ENCODE assay signal across 18 cellular contexts in the genomic region with DNA sequence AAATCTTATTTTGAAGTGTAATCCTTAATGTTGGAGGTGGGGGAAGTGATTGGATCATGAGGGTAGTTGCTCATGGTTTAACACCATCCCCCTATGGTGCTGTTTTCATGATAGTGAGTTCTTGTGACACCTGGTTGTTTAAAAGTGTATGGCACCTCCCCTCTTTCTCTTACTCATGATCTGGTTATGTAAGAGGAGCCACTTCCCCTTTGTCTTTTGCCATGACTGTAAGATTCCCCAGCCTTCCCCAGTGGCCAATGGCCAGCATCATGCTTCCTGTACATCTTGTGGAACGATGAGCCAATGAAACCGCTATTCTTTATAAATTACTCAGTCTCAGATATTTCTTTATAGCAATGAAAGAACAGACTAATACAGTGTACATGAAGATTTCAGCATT. TPM values are rescaled to one million over a fixed set of nuclear protein-coding genes. Genes with fewer than 3 reads are reported as not detected.
DNase-seq lines count a peak whose midpoint lies in the region; ATAC-seq and TF ChIP-seq lines count a peak whose summit lies in the region.
"Had no signal": no experiment of that assay in that cellular context is flagged by ENCODE, and none has a peak within 500 bp of the region (broad histone marks: within the 10 kb centered on the region; RNA-seq: fewer than 3 reads in every experiment).

No MANE protein-coding gene starts in this region.

- dilution Hi-C loops in mammary epithelial cell (cut with HindIII; ENCODE audit: low sequenced_read_pairs), result no loop called here

- H3K79me2 ChIP-seq in mammary epithelial cell (ENCODE audit: insufficient read depth, low read length), result no peaks in the 10 kb centered on the region

- intact Hi-C loops in mammary epithelial cell (cut with micrococcal nuclease), result no loop called here

- TF ChIP-seq CTCF in mammary epithelial cell (conservative IDR thresholded peaks at IDR 0.05 in 1 of 2, IDR thresholded peaks at IDR 0.05 in 1 of 2; ENCODE audit: extremely low read depth in 1 of 2, insufficient read depth in 1 of 2, low read depth in 1 of 2, low read length in 2 of 2), result no peak

- no peaks in the 10 kb centered on the region for H3K36me3 ChIP-seq in mammary epithelial cell (ENCODE audit: insufficient read depth, low read length)
- H3K36me3 ChIP-seq: HAP-1 had no signal

- no peak overlapping the region for H2AFZ ChIP-seq in mammary epithelial cell (ENCODE audit: low read depth, low read length)
- H2AFZ ChIP-seq: PC-9 had no signal

- in situ Hi-C loops in mammary epithelial cell (cut with MboI; ENCODE audit: low sequenced_read_pairs in 2 of 2), result no loop called here

- no peaks in the 10 kb centered on the region for H3K27me3 ChIP-seq in mammary epithelial cell (ENCODE audit: insufficient read depth, low read length)

- peak; percentile 8 for DNase-seq in ELR (ENCODE audit: low read depth)
- DNase-seq in HS-5 (ENCODE audit: low read depth), result peak; percentile 41
- peak; percentile 47 for DNase-seq in NCI-H226
- peak; percentile 10 for DNase-seq in mammary epithelial cell
- DNase-seq in COLO829 (ENCODE audit: low spot score), result no peak
- no peak for DNase-seq in activated CD8-positive, alpha-beta memory T cell treated with anti-CD3 and anti-CD28 coated beads for 24 hours
- DNase-seq: CD4-positive, alpha-beta T cell; NCI-H1417; NCI-H1930; NCI-H2171; NCI-H524; PC-9 had no signal

- WGBS in mammary epithelial cell (ENCODE audit: low coverage, missing lambda C conversion rate), result 29% methylated on average over 2 of the region's 2 CpGs

- ATAC-seq in GM18505 (IDR thresholded peaks at IDR 0.05; ENCODE audit: unreplicated experiment) (no peak), GM21737 (IDR thresholded peaks at IDR 0.05; ENCODE audit: unreplicated experiment) (no peak)
- ATAC-seq: SK-N-SH treated with all-trans-retinoic acid at 6 μM for 48 hours had no signal

- BruUV-seq in mammary epithelial cell (replicated peaks; lab: Mats Ljungman, UMichigan), result no TSS peak

- H3K9me3 ChIP-seq in mammary epithelial cell (replicated peaks; ENCODE audit: insufficient read depth, low read length), result no peaks in the 10 kb centered on the region
- H3K9me3 ChIP-seq: HAP-1 had no signal

- no peak overlapping the region for H3K27ac ChIP-seq in mammary epithelial cell (ENCODE audit: insufficient read depth, low read depth, low read length)
- H3K27ac ChIP-seq: PC-9 had no signal

- TF ChIP-seq POLR2A in GM18505 (IDR thresholded peaks at IDR 0.05; ENCODE audit: borderline replicate concordance, extremely low read depth, insufficient read depth, insufficient read length), result no peak

- H3K4me1 ChIP-seq in mammary epithelial cell (ENCODE audit: insufficient read depth, low read length), result no peaks in the 10 kb centered on the region
- H3K4me1 ChIP-seq: HAP-1 had no signal

- no peak overlapping the region for H3K4me2 ChIP-seq in mammary epithelial cell (ENCODE audit: insufficient read depth, low read depth, low read length)
- H3K4me2 ChIP-seq: PC-9 had no signal

- H4K20me1 ChIP-seq in mammary epithelial cell (ENCODE audit: insufficient read depth, low read length), result no peaks in the 10 kb centered on the region

- H3K4me3 ChIP-seq in mammary epithelial cell (replicated peaks in 1 of 3; ENCODE audit: insufficient read depth in 1 of 3, low read depth in 2 of 3, low read length in 3 of 3), result no peak overlapping the region
- H3K4me3 ChIP-seq: HAP-1, PC-9 had no signal

- H3K9ac ChIP-seq in mammary epithelial cell (ENCODE audit: insufficient read depth, low read length), result no peak overlapping the region

- CTCF ChIA-PET in mammary epithelial cell (lab: Charles Lee; ENCODE audit: low non-redundant PET), result no interaction called here

RNA-seq across cellular contexts. Expression of a gene that starts 39.8 kb away (rescaled TPM):
- total RNA-seq in mammary epithelial cell, result under 1 TPM in 1 of 2 donors, not detected in 1; under 0.01 TPM
- not detected for polyA plus RNA-seq in mammary epithelial cell
- polyA minus RNA-seq in mammary epithelial cell, result not detected
- total RNA-seq: CD4-positive, alpha-beta T cell; HT-29; PC-9 had no signal
- polyA plus RNA-seq: IgD-negative memory B cell had no signal

Comparison
In these comparisons a context has a peak if more than half of its experiments do, and no peak if none do; other contexts are left out.
1. DNase-seq: peak in ELR (single experiment), HS-5 (single experiment), NCI-H226 (single experiment) and mammary epithelial cell (single experiment); none in COLO829 (single experiment) and activated CD8-positive, alpha-beta memory T cell treated with anti-CD3 and anti-CD28 coated beads for 24 hours (single experiment).